In the genomic region with DNA sequence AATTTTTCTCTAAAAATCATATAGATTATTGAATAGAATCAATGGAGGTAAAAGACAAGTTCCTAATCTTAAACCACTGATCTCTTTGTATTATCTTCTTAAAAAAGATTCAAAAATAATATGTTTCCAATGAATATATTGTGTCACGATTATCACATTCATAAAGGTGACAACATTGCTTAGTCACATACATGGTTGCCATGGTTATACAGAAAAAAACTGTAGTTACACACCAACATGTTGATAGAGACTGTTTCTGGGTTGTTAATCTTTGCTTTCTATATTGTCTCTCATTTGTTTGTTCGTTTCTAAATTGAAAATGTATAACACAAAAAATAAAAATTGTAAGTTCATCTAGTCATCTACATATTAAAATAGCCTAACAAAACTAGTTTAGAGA, we compare ENCODE assay signal across 16 cellular contexts.
DNase-seq lines count a peak whose midpoint lies in the region; FAIRE-seq and TF ChIP-seq lines count a peak whose summit lies in the region.
"Had no signal": no experiment of that assay in that cellular context is flagged by ENCODE, and none has a peak within 500 bp of the region (broad histone marks: within the 10 kb centered on the region; RNA-seq: fewer than 3 reads in every experiment).

No MANE protein-coding gene starts in this region.

- TF ChIP-seq CTCF in CD14-positive monocyte (IDR thresholded peaks at IDR 0.05), result no peak

- no peak overlapping the region for H3K4me3 Mint-ChIP-seq in CD14-positive monocyte
- H3K4me3 Mint-ChIP-seq: CD4-positive, CD25-positive, alpha-beta regulatory T cell had no signal

- H3K27me3 Mint-ChIP-seq in CD14-positive monocyte (ENCODE audit: low read depth in 3 of 3), result no peaks in the 10 kb centered on the region
- H3K27me3 Mint-ChIP-seq: CD4-positive, CD25-positive, alpha-beta regulatory T cell had no signal

- intact Hi-C loops in posterior cingulate gyrus (cut with DNase I) (no loop called here), CD14-positive monocyte (cut with micrococcal nuclease) (no loop called here)

- DNase-seq in DMS53 (lab: John Stamatoyannopoulos, UW) (peak; percentile 43), DMS53 treated with DMSO at 0.1 percent for 48 hours (lab: John Stamatoyannopoulos, UW; ENCODE audit: unreplicated experiment) (no peak), RCC 7860 (ENCODE audit: low spot score) (no peak), lung microvascular endothelial cell (ENCODE audit: low read depth in 2 of 2) (peak; percentile 4 to 18), ecto neural progenitor cell (ENCODE audit: low spot score) (no peak), posterior cingulate gyrus (no peak), CD14-positive monocyte (ENCODE audit: low spot score) (no peak)
- DNase-seq: AML-193; Calu3; CD4-positive, CD25-positive, alpha-beta regulatory T cell; DMS 273 treated with DMSO at 0.1 percent for 48 hours; DMS79 treated with DMSO at 0.1 percent for 48 hours; EL; GF-D8 had no signal

- no peaks in the 10 kb centered on the region for H3K4me1 Mint-ChIP-seq in CD14-positive monocyte
- H3K4me1 Mint-ChIP-seq: CD4-positive, CD25-positive, alpha-beta regulatory T cell had no signal

- H3K36me3 Mint-ChIP-seq in CD14-positive monocyte, result no peaks in the 10 kb centered on the region
- H3K36me3 Mint-ChIP-seq: CD4-positive, CD25-positive, alpha-beta regulatory T cell had no signal

- FAIRE-seq in RCC 7860 (lab: Jason Lieb, UNC), result peak; percentile 2
- FAIRE-seq: H54, K562 had no signal

- H3K9me3 Mint-ChIP-seq in CD14-positive monocyte, result peaks cover 0 to 3% (median 0%) of the 10 kb centered on the region in 7 donors

- no peak overlapping the region for H3K27ac Mint-ChIP-seq in CD14-positive monocyte
- H3K27ac Mint-ChIP-seq: CD4-positive, CD25-positive, alpha-beta regulatory T cell had no signal

Comparison
In these comparisons a context has a peak if more than half of its experiments do, and no peak if none do; other contexts are left out.
1. DNase-seq: peak in DMS53 (single experiment) and lung microvascular endothelial cell (2 of 2); none in DMS53 treated with DMSO at 0.1 percent for 48 hours (single experiment), RCC 7860 (single experiment), ecto neural progenitor cell (single experiment), posterior cingulate gyrus (0 of 10) and CD14-positive monocyte (single experiment).